In the genomic region with DNA sequence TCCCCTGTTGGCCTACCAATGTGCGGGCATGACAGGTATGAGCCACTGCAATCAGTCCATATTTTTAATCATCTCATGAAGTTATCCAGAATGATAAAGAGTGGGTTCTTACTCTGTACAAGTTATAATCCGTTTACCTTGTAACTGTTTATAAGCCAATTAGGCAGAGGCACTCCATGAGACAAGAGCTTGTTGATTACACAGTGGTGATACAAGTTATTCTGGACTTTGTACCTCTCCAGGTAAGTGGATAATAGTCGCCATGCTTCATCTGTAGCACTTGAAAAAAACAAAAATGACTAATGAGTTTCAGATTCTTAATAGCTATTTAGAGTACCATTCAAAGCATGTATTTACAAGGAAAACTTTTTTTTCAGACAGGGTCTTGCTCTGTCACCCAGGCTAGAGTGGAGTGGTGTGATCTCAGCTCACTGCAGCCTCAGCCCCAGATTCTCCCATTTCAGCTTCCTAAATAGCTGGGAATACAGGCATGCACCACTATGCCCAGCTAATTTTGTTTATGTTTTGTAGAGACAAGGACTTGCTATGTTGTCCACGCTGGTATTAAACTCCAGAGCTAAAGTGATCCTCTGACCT, we compare ENCODE assay signal across 28 cellular contexts. TPM values are rescaled to one million over a fixed set of nuclear protein-coding genes. Genes with fewer than 3 reads are reported as not detected.
DNase-seq lines count a peak whose midpoint lies in the region; ATAC-seq and TF ChIP-seq lines count a peak whose summit lies in the region.
"Had no signal": no experiment of that assay in that cellular context is flagged by ENCODE, and none has a peak within 500 bp of the region (broad histone marks: within the 10 kb centered on the region; RNA-seq: fewer than 3 reads in every experiment).

No MANE protein-coding gene starts in this region.

- intact Hi-C loops in activated naive CD4-positive, alpha-beta T cell treated with anti-CD3 and anti-CD28 coated beads for 36 hours (cut with micrococcal nuclease): no loop called here
- intact Hi-C loops in mucosa of descending colon (cut with DNase I, micrococcal nuclease): no loop called here

- DNase-seq in activated naive CD4-positive, alpha-beta T cell treated with anti-CD3 and anti-CD28 coated beads for 36 hours: no peak
- no peak for DNase-seq in activated naive CD4-positive, alpha-beta T cell treated with anti-CD3 and anti-CD28 coated beads, Interleukin-2, amount 10 ng/mL, durations not matched to agents 7 days and 5 days
- DNase-seq in NCI-H1105 treated with DMSO at 0.1 percent for 48 hours (lab: John Stamatoyannopoulos, UW) (peak; percentile 85), cardiac muscle cell (ENCODE audit: low read depth in 1 of 2, low spot score in 1 of 2) (no peak), mucosa of descending colon (no peak), GM19240 (ENCODE audit: insufficient read length, low spot score) (no peak)
- DNase-seq: activated CD4-positive, alpha-beta T cell treated with anti-CD3 and anti-CD28 coated beads for 1 hour; activated CD8-positive, alpha-beta T cell treated with anti-CD3 and anti-CD28 coated beads for 36 hours; activated naive CD8-positive, alpha-beta T cell treated with anti-CD3 and anti-CD28 coated beads, Interleukin-2, amount 10 ng/mL, durations not matched to agents 7 days and 5 days; AML-193; aorta; CD4-positive, alpha-beta T cell; effector CD4-positive, alpha-beta T cell; midbrain; naive thymus-derived CD4-positive, alpha-beta T cell; PC-9; posterior cingulate gyrus; right lobe of liver; SHP77 treated with DMSO at 0.1 percent for 48 hours; stimulated activated CD8-positive, alpha-beta memory T cell treated with anti-CD3 and anti-CD28 coated beads, Interleukin-4, amount 100 ng/mL, for 48 hours; stimulated activated naive CD8-positive, alpha-beta T cell treated with anti-CD3 and anti-CD28 coated beads, Interleukin-15, amount 100 ng/mL, for 72 hours had no signal

- TF ChIP-seq POLR2A in gastroesophageal sphincter (IDR thresholded peaks at IDR 0.05): no peak

- H3K27ac ChIP-seq in cardiac muscle cell (peak overlapping the region; percentile 42), gastroesophageal sphincter (no peak overlapping the region)
- H3K27ac ChIP-seq: KMS-11, neutrophil, PC-9, right lobe of liver, thoracic aorta had no signal

- H3K4me1 Mint-ChIP-seq in activated naive CD4-positive, alpha-beta T cell treated with anti-CD3 and anti-CD28 coated beads for 36 hours (ENCODE audit: low read depth): no peaks in the 10 kb centered on the region
- peaks cover 2% of the 10 kb centered on the region for H3K4me1 Mint-ChIP-seq in activated naive CD4-positive, alpha-beta T cell treated with anti-CD3 and anti-CD28 coated beads, Interleukin-2, amount 10 ng/mL, durations not matched to agents 7 days and 5 days
- H3K4me1 Mint-ChIP-seq: naive thymus-derived CD4-positive, alpha-beta T cell; stimulated activated naive CD8-positive, alpha-beta T cell treated with anti-CD3 and anti-CD28 coated beads, Interleukin-15, amount 100 ng/mL, for 72 hours had no signal

- WGBS in gastroesophageal sphincter (ENCODE audit: low coverage in 1 of 2), 2 donors: 75 to 89% methylated on average over 3 to 4 of the region's 4 CpGs

- H3K4me1 ChIP-seq in cardiac muscle cell (ENCODE audit: low read depth) (peaks cover 12% of the 10 kb centered on the region), mucosa of descending colon (ENCODE audit: low read depth) (peaks cover 11% of the 10 kb centered on the region), gastroesophageal sphincter (peaks cover 0 to 14% (median 0%) of the 10 kb centered on the region in 3 donors)
- H3K4me1 ChIP-seq: right lobe of liver had no signal

- H3K9me3 Mint-ChIP-seq in activated naive CD4-positive, alpha-beta T cell treated with anti-CD3 and anti-CD28 coated beads for 36 hours: no peaks in the 10 kb centered on the region
- H3K9me3 Mint-ChIP-seq in activated naive CD4-positive, alpha-beta T cell treated with anti-CD3 and anti-CD28 coated beads, Interleukin-2, amount 10 ng/mL, durations not matched to agents 7 days and 5 days: no peaks in the 10 kb centered on the region
- H3K9me3 Mint-ChIP-seq: activated CD8-positive, alpha-beta T cell treated with anti-CD3 and anti-CD28 coated beads for 36 hours; activated naive CD8-positive, alpha-beta T cell treated with anti-CD3 and anti-CD28 coated beads, Interleukin-2, amount 10 ng/mL, durations not matched to agents 7 days and 5 days; CD4-positive, alpha-beta T cell; naive thymus-derived CD4-positive, alpha-beta T cell; stimulated activated naive CD8-positive, alpha-beta T cell treated with anti-CD3 and anti-CD28 coated beads, Interleukin-15, amount 100 ng/mL, for 72 hours; T-helper 2 cell treated with Interferon-gamma antibody and Interleukin-4, amounts not matched to agents 5 μg/mL and 100 μg/mL, for 36 hours had no signal

- H3K9me3 ChIP-seq in cardiac muscle cell (ENCODE audit: low read depth) (no peaks in the 10 kb centered on the region), mucosa of descending colon (no peaks in the 10 kb centered on the region), gastroesophageal sphincter (no peaks in the 10 kb centered on the region)
- H3K9me3 ChIP-seq: HAP-1, neutrophil, right lobe of liver, thoracic aorta had no signal

- peak; percentile 97 for ATAC-seq in mucosa of descending colon
- no peak for ATAC-seq in gastroesophageal sphincter
- ATAC-seq in GM18502 (IDR thresholded peaks at IDR 0.05; ENCODE audit: poor library complexity, unreplicated experiment): no peak
- ATAC-seq: activated CD8-positive, alpha-beta T cell treated with anti-CD3 and anti-CD28 coated beads for 36 hours; naive thymus-derived CD4-positive, alpha-beta T cell; stimulated activated naive CD8-positive, alpha-beta T cell treated with anti-CD3 and anti-CD28 coated beads, Interleukin-15, amount 100 ng/mL, for 72 hours had no signal

- no peak overlapping the region for H3K4me3 ChIP-seq in cardiac muscle cell
- H3K4me3 ChIP-seq in mucosa of descending colon: no peak overlapping the region
- H3K4me3 ChIP-seq in gastroesophageal sphincter: no peak overlapping the region
- H3K4me3 ChIP-seq: HAP-1, PC-9, right lobe of liver, thoracic aorta had no signal

- no peaks in the 10 kb centered on the region for H3K27me3 ChIP-seq in cardiac muscle cell
- H3K27me3 ChIP-seq in gastroesophageal sphincter: no peaks in the 10 kb centered on the region
- H3K27me3 ChIP-seq: neutrophil, right lobe of liver had no signal

- CTCF ChIA-PET in activated naive CD4-positive, alpha-beta T cell treated with anti-CD3 and anti-CD28 coated beads for 36 hours (lab: Charles Lee): interaction anchor here (1.3 to 1.4 kb wide), 2 partner anchors 10 to 27 kb away, joined by 3 read pairs; no protein-coding TSS in a partner anchor
- CTCF ChIA-PET in activated naive CD4-positive, alpha-beta T cell treated with anti-CD3 and anti-CD28 coated beads, Interleukin-2, amount 10 ng/mL, durations not matched to agents 7 days and 5 days (lab: Charles Lee): no interaction called here

- H3K36me3 ChIP-seq in cardiac muscle cell (peaks cover 40% of the 10 kb centered on the region), mucosa of descending colon (ENCODE audit: low read depth) (peaks cover 6% of the 10 kb centered on the region), gastroesophageal sphincter (peaks cover 0 to 99% of the 10 kb centered on the region in 2 donors)

- peak overlapping the region; percentile 36 for H3K27ac Mint-ChIP-seq in activated naive CD4-positive, alpha-beta T cell treated with anti-CD3 and anti-CD28 coated beads for 36 hours
- H3K27ac Mint-ChIP-seq in activated naive CD4-positive, alpha-beta T cell treated with anti-CD3 and anti-CD28 coated beads, Interleukin-2, amount 10 ng/mL, durations not matched to agents 7 days and 5 days: no peak overlapping the region
- H3K27ac Mint-ChIP-seq: activated CD8-positive, alpha-beta T cell treated with anti-CD3 and anti-CD28 coated beads for 36 hours; activated naive CD8-positive, alpha-beta T cell treated with anti-CD3 and anti-CD28 coated beads, Interleukin-2, amount 10 ng/mL, durations not matched to agents 7 days and 5 days; CD4-positive, alpha-beta T cell; T-helper 2 cell treated with Interferon-gamma antibody and Interleukin-4, amounts not matched to agents 5 μg/mL and 100 μg/mL, for 36 hours had no signal

- TF ChIP-seq EP300 in gastroesophageal sphincter (IDR thresholded peaks at IDR 0.05): no peak

- no peak for TF ChIP-seq CTCF in cardiac muscle cell (IDR thresholded peaks at IDR 0.05; ENCODE audit: low read depth, low read length)
- no peak for TF ChIP-seq CTCF in mucosa of descending colon (IDR thresholded peaks at IDR 0.05)
- TF ChIP-seq CTCF in gastroesophageal sphincter (IDR thresholded peaks at IDR 0.05): no peak

- no peaks in the 10 kb centered on the region for H3K27me3 Mint-ChIP-seq in activated naive CD4-positive, alpha-beta T cell treated with anti-CD3 and anti-CD28 coated beads for 36 hours (ENCODE audit: low read depth)
- no peaks in the 10 kb centered on the region for H3K27me3 Mint-ChIP-seq in activated naive CD4-positive, alpha-beta T cell treated with anti-CD3 and anti-CD28 coated beads, Interleukin-2, amount 10 ng/mL, durations not matched to agents 7 days and 5 days
- H3K27me3 Mint-ChIP-seq: activated CD8-positive, alpha-beta T cell treated with anti-CD3 and anti-CD28 coated beads for 36 hours; activated naive CD8-positive, alpha-beta T cell treated with anti-CD3 and anti-CD28 coated beads, Interleukin-2, amount 10 ng/mL, durations not matched to agents 7 days and 5 days; CD4-positive, alpha-beta T cell; naive thymus-derived CD4-positive, alpha-beta T cell; stimulated activated naive CD8-positive, alpha-beta T cell treated with anti-CD3 and anti-CD28 coated beads, Interleukin-15, amount 100 ng/mL, for 72 hours had no signal

- H3K36me3 Mint-ChIP-seq in activated naive CD4-positive, alpha-beta T cell treated with anti-CD3 and anti-CD28 coated beads for 36 hours (ENCODE audit: low read depth): peaks cover 30% of the 10 kb centered on the region
- H3K36me3 Mint-ChIP-seq in activated naive CD4-positive, alpha-beta T cell treated with anti-CD3 and anti-CD28 coated beads, Interleukin-2, amount 10 ng/mL, durations not matched to agents 7 days and 5 days: peaks cover 54% of the 10 kb centered on the region

- H3K4me3 Mint-ChIP-seq in activated naive CD4-positive, alpha-beta T cell treated with anti-CD3 and anti-CD28 coated beads for 36 hours: no peak overlapping the region
- H3K4me3 Mint-ChIP-seq in activated naive CD4-positive, alpha-beta T cell treated with anti-CD3 and anti-CD28 coated beads, Interleukin-2, amount 10 ng/mL, durations not matched to agents 7 days and 5 days: no peak overlapping the region
- H3K4me3 Mint-ChIP-seq: activated CD8-positive, alpha-beta T cell treated with anti-CD3 and anti-CD28 coated beads for 36 hours; activated naive CD8-positive, alpha-beta T cell treated with anti-CD3 and anti-CD28 coated beads, Interleukin-2, amount 10 ng/mL, durations not matched to agents 7 days and 5 days; CD4-positive, alpha-beta T cell; naive thymus-derived CD4-positive, alpha-beta T cell; stimulated activated naive CD8-positive, alpha-beta T cell treated with anti-CD3 and anti-CD28 coated beads, Interleukin-15, amount 100 ng/mL, for 72 hours; T-helper 2 cell treated with Interferon-gamma antibody and Interleukin-4, amounts not matched to agents 5 μg/mL and 100 μg/mL, for 36 hours had no signal

RNA-seq across cellular contexts. Expression of gene FNBP4, which starts 17.7 kb away (rescaled TPM):
- 100 to 1,000 TPM; 123 to 127 TPM for total RNA-seq in activated naive CD4-positive, alpha-beta T cell treated with anti-CD3 and anti-CD28 coated beads for 36 hours
- total RNA-seq in cardiac muscle cell (57.8 and 104 TPM in 2 replicates), mucosa of descending colon (10 to 100 TPM; 68.4 to 94.8 (median 74.0) TPM), gastroesophageal sphincter (100 to 1,000 TPM in 2 of 4 donors, 10 to 100 TPM in 2; 44.0 to 111 (median 85.9) TPM)
- 51.2 and 104 TPM in 2 replicates for polyA plus RNA-seq in cardiac muscle cell
